Comparison of ENCODE assay signal across 9 cellular contexts in genomic region chr7:74101061-74101681, GRCh38. TPM values are rescaled to one million over a fixed set of nuclear protein-coding genes. Genes with fewer than 3 reads are reported as not detected.
A peak's percentile ranks its signal among the peaks of the same experiment; 100 is the strongest.
DNase-seq lines count a peak whose midpoint lies in the region; ATAC-seq and TF ChIP-seq lines count a peak whose summit lies in the region.
"Had no signal": no experiment of that assay in that cellular context is flagged by ENCODE, and none has a peak within 500 bp of the region (broad histone marks: within the 10 kb centered on the region; RNA-seq: fewer than 3 reads in every experiment).

No MANE protein-coding gene starts in this region.

- no peak overlapping the region for H3K4me2 ChIP-seq in H9 (ENCODE audit: insufficient read depth, insufficient read length, low read length)

- H3K56ac ChIP-seq in H9 (ENCODE audit: insufficient read length, low read depth, low read length): no peak overlapping the region

- no peak overlapping the region for H3K4ac ChIP-seq in H9 (ENCODE audit: low read depth, low read length)

- H3K23me2 ChIP-seq in H9 (ENCODE audit: insufficient read length, low read depth, low read length, poor library complexity, severe bottlenecking): no peaks in the 10 kb centered on the region

- H3T11ph ChIP-seq in H9 (ENCODE audit: low read length): no peak overlapping the region

- no peaks in the 10 kb centered on the region for H3K27me3 ChIP-seq in H9 (ENCODE audit: insufficient read depth, low read length)

- no peak overlapping the region for H3K23ac ChIP-seq in H9 (ENCODE audit: insufficient read length, low read depth, low read length)

- H3K9ac ChIP-seq in H9 (ENCODE audit: extremely low read depth, insufficient read length, low read length): no peak overlapping the region

- H3K9me3 ChIP-seq in H9 (ENCODE audit: control insufficient read depth, low read depth, low read length): no peaks in the 10 kb centered on the region

- H2BK120ac ChIP-seq in H9 (ENCODE audit: low read depth, low read length, poor library complexity, severe bottlenecking): no peak overlapping the region

- no peak overlapping the region for H2AK5ac ChIP-seq in H9 (ENCODE audit: insufficient read length, low read length)

- H2BK20ac ChIP-seq in H9 (ENCODE audit: low read depth, low read length, poor library complexity, severe bottlenecking): no peak overlapping the region

- H4K20me1 ChIP-seq in H9 (ENCODE audit: control insufficient read depth, insufficient read depth, insufficient read length): no peaks in the 10 kb centered on the region

- no peak overlapping the region for H3K14ac ChIP-seq in H9 (ENCODE audit: insufficient read depth, low read length)

- H2BK15ac ChIP-seq in H9 (ENCODE audit: low read depth, low read length): no peak overlapping the region

- DNase-seq in GM13976 (ENCODE audit: low spot score): peak; percentile 87
- DNase-seq in HK-2 (ENCODE audit: unreplicated experiment): peak; percentile 53
- DNase-seq in kidney glomerular epithelial cell (lab: John Stamatoyannopoulos, UW): peak; percentile 82
- no peak for DNase-seq in middle frontal gyrus (ENCODE audit: extremely low spot score, low spot score)
- no peak for DNase-seq in NCI-H2196 (lab: John Stamatoyannopoulos, UW; ENCODE audit: unreplicated experiment)
- DNase-seq in H9: no peak
- DNase-seq in NCI-H524 treated with DMSO at 0.1 percent for 48 hours (lab: John Stamatoyannopoulos, UW): no peak
- DNase-seq: stimulated activated CD4-positive, alpha-beta T cell treated with anti-CD3 and anti-CD28 coated beads, Interleukin-12 subunit alpha, Interleukin-12 subunit beta, amount 100 ng/mL, for 4 hours had no signal

- in situ Hi-C loops in GM13976 (cut with MboI; ENCODE audit: low sequenced_read_pairs, unreplicated experiment): no loop called here

- H3K9me3 Mint-ChIP-seq in H9: peaks cover 9 to 12% of the 10 kb centered on the region in 2 experiments

- WGBS in H9 (ENCODE audit: extremely low coverage, insufficient read length, low lambda C conversion rate): no CpG with 5 or more reads among the region's 8 CpGs

- TF ChIP-seq CTCF in GM13976 (IDR thresholded peaks at IDR 0.05; ENCODE audit: borderline replicate concordance, control extremely low read depth, extremely low read depth, insufficient read depth, missing control alignments) (no peak), H9 (conservative IDR thresholded peaks at IDR 0.05) (no peak)

- peaks cover 40 to 78% (median 61%) of the 10 kb centered on the region in 3 experiments for H3K36me3 Mint-ChIP-seq in H9 (ENCODE audit: insufficient read depth in 1 of 3, low read depth in 3 of 3)

- H3K18ac ChIP-seq in H9 (ENCODE audit: insufficient read length, low read depth, low read length): no peak overlapping the region

- H3K79me1 ChIP-seq in H9 (ENCODE audit: insufficient read depth, low read depth, low read length, poor library complexity, severe bottlenecking): no peaks in the 10 kb centered on the region

- no peaks in the 10 kb centered on the region for H3K27me3 Mint-ChIP-seq in H9 (ENCODE audit: low read depth)

- H2BK5ac ChIP-seq in H9 (ENCODE audit: insufficient read length, low read length): no peak overlapping the region

- H4K91ac ChIP-seq in H9 (ENCODE audit: insufficient read length, low read depth, low read length): no peak overlapping the region

- no peaks in the 10 kb centered on the region for H3K4me1 ChIP-seq in H9 (ENCODE audit: insufficient read depth, low read length)

- no peak overlapping the region for H3K27ac ChIP-seq in H9 (ENCODE audit: insufficient read length, low read depth, low read length)

- H3K27ac Mint-ChIP-seq in H9: peak overlapping the region in 1 of 3 experiments; percentile 53; a peak in 1 of 7 replicates

- no peaks in the 10 kb centered on the region for H3K79me2 ChIP-seq in H9 (ENCODE audit: insufficient read depth, low read length)

- H3K4me3 Mint-ChIP-seq in H9: no peak overlapping the region

- no peak overlapping the region for H2BK12ac ChIP-seq in H9 (ENCODE audit: insufficient read length, low read depth, low read length)

- no peak overlapping the region for H2AFZ ChIP-seq in H9 (ENCODE audit: low read length)

- ATAC-seq in GM21576 (IDR thresholded peaks at IDR 0.05; ENCODE audit: unreplicated experiment): peak; percentile 85

- no peak overlapping the region for H4K5ac ChIP-seq in H9 (ENCODE audit: insufficient read length, low read depth, low read length)

- peaks cover 0 to 6% of the 10 kb centered on the region in 2 experiments; a peak in 1 of 4 replicates for H3K4me1 Mint-ChIP-seq in H9

- H4K8ac ChIP-seq in H9 (replicated peaks; ENCODE audit: insufficient read length, low read depth, low read length): no peak overlapping the region

RNA-seq across cellular contexts. Expression of gene LIMK1, which starts 17.6 kb away (rescaled TPM):
- 63.0 and 63.8 TPM in 2 replicates for total RNA-seq in H9 (2021)

Comparison
In these comparisons a context has a peak if more than half of its experiments do, and no peak if none do; other contexts are left out.
1. DNase-seq: peak in GM13976 (single experiment), HK-2 (single experiment) and kidney glomerular epithelial cell (single experiment); none in middle frontal gyrus (single experiment), NCI-H2196 (single experiment), H9 (single experiment) and NCI-H524 treated with DMSO at 0.1 percent for 48 hours (single experiment).